8 cellular contexts compared by ENCODE assay signal in genomic region chr10:120948889-120949382, GRCh38.
DNase-seq lines count a peak whose midpoint lies in the region; ATAC-seq and TF ChIP-seq lines count a peak whose summit lies in the region.

No MANE protein-coding gene starts in this region.

- no peaks in the 10 kb centered on the region for H3K36me3 Mint-ChIP-seq in T-helper 1 cell treated with Interleukin-12 subunit alpha and Interleukin-12 subunit beta and Interleukin-4 antibody, amounts not matched to agents 30 μg/mL and 1 μg/mL, for 36 hours (ENCODE audit: low read depth)

- no peak overlapping the region for H3K27ac ChIP-seq in iPS DF 6.9 (ENCODE audit: low read length)
- H3K27ac ChIP-seq in gastrocnemius medialis = no peak overlapping the region

- no peak for TF ChIP-seq POLR2A in gastrocnemius medialis (IDR thresholded peaks at IDR 0.05)

- H3K4me1 ChIP-seq in iPS DF 6.9 (ENCODE audit: control insufficient read depth, insufficient read depth, low read length) (0 out of 2 replicates have a peak, but pooled peaks cover 2% of the 10 kb centered on the region), gastrocnemius medialis (no peaks in the 10 kb centered on the region)

- ATAC-seq in GM18517 (IDR thresholded peaks at IDR 0.05; ENCODE audit: unreplicated experiment) (peak; percentile 72), HG03045 (IDR thresholded peaks at IDR 0.05; ENCODE audit: unreplicated experiment) (peak; percentile 88), gastrocnemius medialis (peak in 1 of 2 donors; percentile 55)

- peak overlapping the region; percentile 31 for H3K4me3 Mint-ChIP-seq in T-helper 1 cell treated with Interleukin-12 subunit alpha and Interleukin-12 subunit beta and Interleukin-4 antibody, amounts not matched to agents 30 μg/mL and 1 μg/mL, for 36 hours

- intact Hi-C loops in gastrocnemius medialis (cut with DNase I; ENCODE audit: low total_unique reads) = loop anchor here (5.0 kb wide), 1 partner anchor 658 kb away; no protein-coding TSS in a partner anchor

- TF ChIP-seq CTCF in astrocyte of the cerebellum (IDR thresholded peaks at IDR 0.05; ENCODE audit: low read depth, low read length, missing control alignments) (peak; percentile 86), gastrocnemius medialis (IDR thresholded peaks at IDR 0.05 in 4 of 5, conservative IDR thresholded peaks at IDR 0.05 in 1 of 5) (peak; percentile 42 to 70 (median 55))

- H3K27me3 ChIP-seq in iPS DF 6.9 (ENCODE audit: control insufficient read depth, insufficient read depth, low read length) (peaks cover 8% of the 10 kb centered on the region; the same call in 1 of the 2 replicates), gastrocnemius medialis (peaks cover 22 to 37% (median 29%) of the 10 kb centered on the region in 3 donors)

- DNase-seq in astrocyte of the cerebellum (ENCODE audit: low read depth) (peak; percentile 39), iPS DF 6.9 (ENCODE audit: low read depth, low spot score) (no peak), gastrocnemius medialis (no peak), DMS79 treated with DMSO at 0.1 percent for 48 hours (lab: John Stamatoyannopoulos, UW) (no peak)
- DNase-seq in effector CD8-positive, alpha-beta T cell (lab: John Stamatoyannopoulos, UW) = no peak

- in situ Hi-C loops in astrocyte of the cerebellum (cut with HindIII; ENCODE audit: low sequenced_read_pairs) (loop anchor here (10.0 kb wide), 1 partner anchor 946 kb away; no protein-coding TSS in a partner anchor), gastrocnemius medialis (cut with MboI; ENCODE audit: low sequenced_read_pairs in 4 of 4) (loop anchor here (5.0 to 25.0 kb wide), 8 partner anchors 656 to 963 kb away; no protein-coding TSS in a partner anchor)

- H3K4me3 ChIP-seq in astrocyte of the cerebellum (ENCODE audit: low read depth, low read length) (peak overlapping the region; percentile 45), iPS DF 6.9 (ENCODE audit: low read length) (peak overlapping the region; percentile 33; the same call in 1 of the 2 replicates), gastrocnemius medialis (peak overlapping the region; percentile 35 to 58 (median 42))

- H3K36me3 ChIP-seq in iPS DF 6.9 (ENCODE audit: control insufficient read depth, insufficient read depth, low read length) = no peaks in the 10 kb centered on the region
- no peaks in the 10 kb centered on the region for H3K36me3 ChIP-seq in gastrocnemius medialis

- H3K9me3 Mint-ChIP-seq in T-helper 1 cell treated with Interleukin-12 subunit alpha and Interleukin-12 subunit beta and Interleukin-4 antibody, amounts not matched to agents 30 μg/mL and 1 μg/mL, for 36 hours = no peaks in the 10 kb centered on the region

- no peak overlapping the region for H3K27ac Mint-ChIP-seq in T-helper 1 cell treated with Interleukin-12 subunit alpha and Interleukin-12 subunit beta and Interleukin-4 antibody, amounts not matched to agents 30 μg/mL and 1 μg/mL, for 36 hours

- peaks cover 37% of the 10 kb centered on the region for H3K27me3 Mint-ChIP-seq in T-helper 1 cell treated with Interleukin-12 subunit alpha and Interleukin-12 subunit beta and Interleukin-4 antibody, amounts not matched to agents 30 μg/mL and 1 μg/mL, for 36 hours (ENCODE audit: low read depth)

- H3K9me3 ChIP-seq in iPS DF 6.9 (ENCODE audit: control insufficient read depth, insufficient read depth, low read length) (no peaks in the 10 kb centered on the region), gastrocnemius medialis (no peaks in the 10 kb centered on the region)

- H3K4me1 Mint-ChIP-seq in T-helper 1 cell treated with Interleukin-12 subunit alpha and Interleukin-12 subunit beta and Interleukin-4 antibody, amounts not matched to agents 30 μg/mL and 1 μg/mL, for 36 hours (ENCODE audit: low read depth) = peaks cover 4% of the 10 kb centered on the region

- no CpG with 5 or more reads among the region's 42 CpGs for WGBS in iPS DF 6.9 (ENCODE audit: insufficient coverage, insufficient read length)
